ENCODE assay signal across 8 cellular contexts in genomic region chr19:2478756-2479555, GRCh38. TPM values are rescaled to one million over a fixed set of nuclear protein-coding genes. Genes with fewer than 3 reads are reported as not detected.
DNase-seq lines count a peak whose midpoint lies in the region; ATAC-seq, FAIRE-seq and TF ChIP-seq lines count a peak whose summit lies in the region.

No MANE protein-coding gene starts in this region.

- peaks cover 29% of the 10 kb centered on the region for H3K36me3 Mint-ChIP-seq in T-helper 1 cell treated with Interleukin-12 subunit alpha and Interleukin-12 subunit beta and Interleukin-4 antibody, amounts not matched to agents 30 μg/mL and 1 μg/mL, for 36 hours (ENCODE audit: low read depth)

- intact Hi-C loops in K562 (cut with micrococcal nuclease), result no loop called here

- peaks cover 7% of the 10 kb centered on the region for H3K9me3 Mint-ChIP-seq in T-helper 1 cell treated with Interleukin-12 subunit alpha and Interleukin-12 subunit beta and Interleukin-4 antibody, amounts not matched to agents 30 μg/mL and 1 μg/mL, for 36 hours

- ATAC-seq in K562, result no peak
- no peak for ATAC-seq in GM18520 (IDR thresholded peaks at IDR 0.05; ENCODE audit: unreplicated experiment)
- no peak for ATAC-seq in GM21825 (IDR thresholded peaks at IDR 0.05; ENCODE audit: unreplicated experiment)
- ATAC-seq in HG02852 (IDR thresholded peaks at IDR 0.05; ENCODE audit: unreplicated experiment), result no peak

- no peak for TF ChIP-seq EP300 in K562 (IDR thresholded peaks at IDR 0.05; ENCODE audit: low read length)

- POLR2A ChIA-PET in K562 (lab: Yijun Ruan, JAX), result interaction anchor here (3.5 kb wide), 1 partner anchor 100 kb away, joined by 26 read pairs; no protein-coding TSS in a partner anchor

- no peaks in the 10 kb centered on the region for H3K9me3 ChIP-seq in K562 (replicated peaks; ENCODE audit: control insufficient read depth, insufficient read depth, low read depth, low read length)
- no peaks in the 10 kb centered on the region for H3K9me3 ChIP-seq in iPS-18a (ENCODE audit: control insufficient read depth, low read depth, low read length)
- H3K9me3 ChIP-seq in smooth muscle cell (replicated peaks; ENCODE audit: low read depth), result no peaks in the 10 kb centered on the region

- H3K27me3 Mint-ChIP-seq in T-helper 1 cell treated with Interleukin-12 subunit alpha and Interleukin-12 subunit beta and Interleukin-4 antibody, amounts not matched to agents 30 μg/mL and 1 μg/mL, for 36 hours (ENCODE audit: low read depth), result peaks cover 3% of the 10 kb centered on the region

- H2AFZ ChIP-seq in K562 (ENCODE audit: low read depth, low read length) (no peak overlapping the region), smooth muscle cell (ENCODE audit: low read depth) (no peak overlapping the region)

- H3K4me2 ChIP-seq in K562 (ENCODE audit: insufficient read depth, low read length) (no peak overlapping the region), smooth muscle cell (peak overlapping the region; percentile 95)

- no TSS peak for BruUV-seq in K562 (replicated peaks; lab: Mats Ljungman, UMichigan)

- peaks cover 16% of the 10 kb centered on the region for H3K4me1 Mint-ChIP-seq in T-helper 1 cell treated with Interleukin-12 subunit alpha and Interleukin-12 subunit beta and Interleukin-4 antibody, amounts not matched to agents 30 μg/mL and 1 μg/mL, for 36 hours (ENCODE audit: low read depth)

- H3K4me3 ChIP-seq in K562, result no peak overlapping the region
- peak overlapping the region; percentile 78 for H3K4me3 ChIP-seq in iPS-18a (ENCODE audit: low read length)
- H3K4me3 ChIP-seq in smooth muscle cell, result peak overlapping the region; percentile 99

- peaks cover 6 to 16% of the 10 kb centered on the region in 2 experiments; a peak in 4 of 5 replicates for H3K27me3 ChIP-seq in K562 (ENCODE audit: control insufficient read depth in 2 of 2, insufficient read depth in 2 of 2, low read length in 2 of 2)
- H3K27me3 ChIP-seq in iPS-18a (ENCODE audit: control insufficient read depth, insufficient read depth, low read length), result peaks cover 55% of the 10 kb centered on the region
- H3K27me3 ChIP-seq in smooth muscle cell (ENCODE audit: low read depth), result no peaks in the 10 kb centered on the region

- H3K79me2 ChIP-seq in K562 (ENCODE audit: control insufficient read depth, insufficient read depth, low read length) (no peaks in the 10 kb centered on the region), smooth muscle cell (ENCODE audit: low read depth) (peaks cover 26% of the 10 kb centered on the region)

- H4K20me1 ChIP-seq in K562 (replicated peaks; ENCODE audit: control insufficient read depth, insufficient read depth, low read length), result 0 out of 2 replicates have a peak, but pooled peaks cover 5% of the 10 kb centered on the region
- H4K20me1 ChIP-seq in smooth muscle cell (ENCODE audit: low read depth), result peaks cover 30% of the 10 kb centered on the region

- WGBS in K562 (ENCODE audit: insufficient coverage, low coverage, missing lambda C conversion rate), result 33% methylated on average over 16 of the region's 39 CpGs
- WGBS in smooth muscle cell (ENCODE audit: low lambda C conversion rate), result 3% methylated on average over 25 of the region's 39 CpGs

- H3K36me3 ChIP-seq in K562 (ENCODE audit: control insufficient read depth, insufficient read depth, low read length), result no peaks in the 10 kb centered on the region
- H3K36me3 ChIP-seq in iPS-18a (ENCODE audit: control insufficient read depth, low read depth, low read length), result no peaks in the 10 kb centered on the region
- H3K36me3 ChIP-seq in smooth muscle cell (ENCODE audit: low read depth), result no peaks in the 10 kb centered on the region

- H3K4me3 Mint-ChIP-seq in T-helper 1 cell treated with Interleukin-12 subunit alpha and Interleukin-12 subunit beta and Interleukin-4 antibody, amounts not matched to agents 30 μg/mL and 1 μg/mL, for 36 hours, result peak overlapping the region; percentile 97

- FAIRE-seq in K562 (lab: Jason Lieb, UNC), result no peak

- no peak overlapping the region for H3K27ac ChIP-seq in K562 (ENCODE audit: extremely low read depth, low read depth, low read length)
- H3K27ac ChIP-seq in iPS-18a (ENCODE audit: low read length), result no peak overlapping the region
- H3K27ac ChIP-seq in smooth muscle cell (ENCODE audit: low read depth), result peak overlapping the region; percentile 96

- TF ChIP-seq RAD21 in K562 (CRISPR knock-in tag; conservative IDR thresholded peaks at IDR 0.05 in 1 of 2, IDR thresholded peaks at IDR 0.05 in 1 of 2), result no peak

- H3F3A ChIP-seq in smooth muscle cell (ENCODE audit: low read depth), result peaks cover 27% of the 10 kb centered on the region

- H3K4me1 ChIP-seq in K562 (replicated peaks in 1 of 2; ENCODE audit: control insufficient read depth in 2 of 2, insufficient read depth in 2 of 2, low read length in 2 of 2) (peaks cover 2 to 46% of the 10 kb centered on the region in 2 experiments; a peak in 4 of 5 replicates), iPS-18a (ENCODE audit: control insufficient read depth, low read depth, low read length) (peaks cover 14% of the 10 kb centered on the region), smooth muscle cell (ENCODE audit: low read depth) (peaks cover 5% of the 10 kb centered on the region)

- TF ChIP-seq CTCF in GM20000 (IDR thresholded peaks at IDR 0.05; ENCODE audit: extremely low read depth, missing control alignments) (no peak), K562 (IDR thresholded peaks at IDR 0.05 in 2 of 3, conservative IDR thresholded peaks at IDR 0.05 in 1 of 3; ENCODE audit: insufficient read depth in 2 of 3, low read depth in 1 of 3, low read length in 3 of 3) (no peak), smooth muscle cell (IDR thresholded peaks at IDR 0.05; ENCODE audit: borderline replicate concordance, insufficient read depth, poor library complexity, severe bottlenecking) (no peak)

- H3K9me1 ChIP-seq in K562 (ENCODE audit: control insufficient read depth, insufficient read depth, low read length), result no peaks in the 10 kb centered on the region

- peak overlapping the region in 1 of 2 experiments; percentile 64; a peak in 2 of 4 replicates for H3K9ac ChIP-seq in K562 (ENCODE audit: insufficient read depth in 1 of 2, low read depth in 2 of 2, low read length in 2 of 2)
- H3K9ac ChIP-seq in iPS-18a (ENCODE audit: low read length), result no peak overlapping the region
- H3K9ac ChIP-seq in smooth muscle cell (ENCODE audit: low read depth), result peak overlapping the region; percentile 97

- in situ Hi-C loops in K562 (cut with MboI), result no loop called here

- DNase-seq in GM20000 (ENCODE audit: low spot score) (peak; percentile 66), K562 (ENCODE audit: extremely low read depth in 1 of 4, low spot score in 3 of 4) (no peak), smooth muscle cell (lab: John Stamatoyannopoulos, UW; ENCODE audit: unreplicated experiment) (peak; percentile 49)

- peak overlapping the region; percentile 93 for H3K27ac Mint-ChIP-seq in T-helper 1 cell treated with Interleukin-12 subunit alpha and Interleukin-12 subunit beta and Interleukin-4 antibody, amounts not matched to agents 30 μg/mL and 1 μg/mL, for 36 hours

- CTCF ChIA-PET in K562 (lab: Yijun Ruan, JAX; ENCODE audit: low intra/inter-chr PET ratio), result no interaction called here

- no peak for TF ChIP-seq POLR2A in K562 (conservative IDR thresholded peaks at IDR 0.05)

RNA-seq across cellular contexts. Expression of gene GADD45B, which starts 3.0 kb away (rescaled TPM):
- total RNA-seq in K562 (2011; cell fraction: chromatin; rRNA removed; ENCODE audit: low replicate concordance), result 7.1 and 17.3 TPM in 2 replicates
- total RNA-seq in K562 (2011; cell fraction: nucleolus; rRNA removed), result 18.6 and 27.0 TPM in 2 replicates
- 12.8 and 19.0 TPM in 2 replicates for total RNA-seq in K562 (2011; cell fraction: nucleoplasm; rRNA removed)
- total RNA-seq in K562 (2014; rRNA removed) (3.9 and 4.1 TPM in 2 replicates), K562 (2014; rRNA removed; fragmentation: Illumina TruSeq; extraction: Trizol) (1.7 and 2.1 TPM in 2 replicates), K562 (2015; rRNA removed; fragmentation: Illumina TruSeq; extraction: Trizol) (1.9 and 2.0 TPM in 2 replicates), K562 (2021) (2.9 and 3.1 TPM in 2 replicates), smooth muscle cell (252 and 326 TPM in 2 replicates)
- polyA plus RNA-seq in K562 (2011; rRNA removed) (2.7 and 4.7 TPM in 2 replicates), K562 (2014; fragmentation: Illumina TruSeq; extraction: Trizol) (0.79 and 1.0 TPM in 2 replicates), K562 (2014; fragmentation: Nextera tagmentation; extraction: Ambion mirVana) (under 1 TPM; 0.06 to 0.18 TPM), K562 (2014; rRNA removed) (2.5 and 2.7 TPM in 2 replicates), smooth muscle cell (435 and 533 TPM in 2 replicates)
- 5.2 and 6.5 TPM in 2 replicates for polyA plus RNA-seq in K562 (2011; cell fraction: cytosol; rRNA removed)
- polyA plus RNA-seq in K562 (2011; cell fraction: nucleus; rRNA removed), result 8.7 and 19.6 TPM in 2 replicates
- polyA plus RNA-seq in K562 (2012), result 2.9 and 8.2 TPM in 2 replicates
- polyA minus RNA-seq in K562 (2011; rRNA and poly(A)+ RNA removed), result 3.5 and 5.2 TPM in 2 replicates
- 4.3 and 18.2 TPM in 2 replicates for polyA minus RNA-seq in K562 (2011; cell fraction: cytosol; rRNA and poly(A)+ RNA removed)
- 17.8 and 31.2 TPM in 2 replicates for polyA minus RNA-seq in K562 (2011; cell fraction: nucleus; rRNA and poly(A)+ RNA removed)

RNA-seq across cellular contexts. Expression of gene LMNB2, which starts 22.2 kb away (rescaled TPM):
- 40.1 and 85.1 TPM in 2 replicates for total RNA-seq in K562 (2011; cell fraction: chromatin; rRNA removed; ENCODE audit: low replicate concordance)
- total RNA-seq in K562 (2011; cell fraction: nucleolus; rRNA removed), result 40.9 and 42.2 TPM in 2 replicates
- 35.7 and 48.3 TPM in 2 replicates for total RNA-seq in K562 (2011; cell fraction: nucleoplasm; rRNA removed)
- total RNA-seq in K562 (2014; rRNA removed) (133 and 141 TPM in 2 replicates), K562 (2014; rRNA removed; fragmentation: Illumina TruSeq; extraction: Trizol) (46.8 and 52.9 TPM in 2 replicates), K562 (2015; rRNA removed; fragmentation: Illumina TruSeq; extraction: Trizol) (105 and 106 TPM in 2 replicates), K562 (2021) (98.3 and 123 TPM in 2 replicates), smooth muscle cell (21.7 and 25.5 TPM in 2 replicates)
- polyA plus RNA-seq in K562 (2011; rRNA removed) (90.3 and 94.7 TPM in 2 replicates), K562 (2014; fragmentation: Illumina TruSeq; extraction: Trizol) (117 and 161 TPM in 2 replicates), K562 (2014; fragmentation: Nextera tagmentation; extraction: Ambion mirVana) (under 1 TPM; 0.48 to 0.71 TPM), K562 (2014; rRNA removed) (94.5 and 105 TPM in 2 replicates), smooth muscle cell (29.5 and 41.8 TPM in 2 replicates)
- polyA plus RNA-seq in K562 (2011; cell fraction: cytosol; rRNA removed), result 191 and 212 TPM in 2 replicates
- polyA plus RNA-seq in K562 (2011; cell fraction: nucleus; rRNA removed), result 59.1 and 76.5 TPM in 2 replicates
- 58.8 and 94.2 TPM in 2 replicates for polyA plus RNA-seq in K562 (2012)
- 57.4 and 85.2 TPM in 2 replicates for polyA minus RNA-seq in K562 (2011; rRNA and poly(A)+ RNA removed)
- 48.5 and 69.4 TPM in 2 replicates for polyA minus RNA-seq in K562 (2011; cell fraction: cytosol; rRNA and poly(A)+ RNA removed)
- 10.8 and 13.6 TPM in 2 replicates for polyA minus RNA-seq in K562 (2011; cell fraction: nucleus; rRNA and poly(A)+ RNA removed)

RNA-seq across cellular contexts. Expression of gene TIMM13, which starts 51.6 kb away (rescaled TPM):
- 33.4 and 83.5 TPM in 2 replicates for total RNA-seq in K562 (2011; cell fraction: chromatin; rRNA removed; ENCODE audit: low replicate concordance)
- total RNA-seq in K562 (2011; cell fraction: nucleolus; rRNA removed), result 50.0 and 67.9 TPM in 2 replicates
- total RNA-seq in K562 (2011; cell fraction: nucleoplasm; rRNA removed), result 30.1 and 33.7 TPM in 2 replicates
- total RNA-seq in K562 (2014; rRNA removed) (112 and 140 TPM in 2 replicates), K562 (2014; rRNA removed; fragmentation: Illumina TruSeq; extraction: Trizol) (13.8 and 18.7 TPM in 2 replicates), K562 (2015; rRNA removed; fragmentation: Illumina TruSeq; extraction: Trizol) (81.1 and 90.4 TPM in 2 replicates), K562 (2021) (215 and 235 TPM in 2 replicates), smooth muscle cell (14.1 and 20.0 TPM in 2 replicates)
- polyA plus RNA-seq in K562 (2011; rRNA removed) (35.0 and 50.3 TPM in 2 replicates), K562 (2014; fragmentation: Illumina TruSeq; extraction: Trizol) (20.3 and 68.0 TPM in 2 replicates), K562 (2014; fragmentation: Nextera tagmentation; extraction: Ambion mirVana) (10 to 100 TPM; 17.6 to 71.8 TPM), K562 (2014; rRNA removed) (105 and 132 TPM in 2 replicates), smooth muscle cell (107 and 119 TPM in 2 replicates)
- 77.5 and 236 TPM in 2 replicates for polyA plus RNA-seq in K562 (2011; cell fraction: cytosol; rRNA removed)
- 41.8 and 63.1 TPM in 2 replicates for polyA plus RNA-seq in K562 (2011; cell fraction: nucleus; rRNA removed)
- polyA plus RNA-seq in K562 (2012), result 83.8 and 112 TPM in 2 replicates
- polyA minus RNA-seq in K562 (2011; rRNA and poly(A)+ RNA removed), result 4.1 and 9.6 TPM in 2 replicates
- polyA minus RNA-seq in K562 (2011; cell fraction: cytosol; rRNA and poly(A)+ RNA removed), result 27.2 and 34.0 TPM in 2 replicates
- 18.0 and 20.1 TPM in 2 replicates for polyA minus RNA-seq in K562 (2011; cell fraction: nucleus; rRNA and poly(A)+ RNA removed)

Comparison
In these comparisons a context has a peak if more than half of its experiments do, and no peak if none do; other contexts are left out.
1. DNase-seq: peak in GM20000 (single experiment) and smooth muscle cell (single experiment); none in K562 (0 of 4).